10 cellular contexts compared by ENCODE assay signal in genomic region chr19:36152886-36153525, GRCh38. TPM values are rescaled to one million over a fixed set of nuclear protein-coding genes. Genes with fewer than 3 reads are reported as not detected.
DNase-seq lines count a peak whose midpoint lies in the region; ATAC-seq, FAIRE-seq and TF ChIP-seq lines count a peak whose summit lies in the region.
"Had no signal": no experiment of that assay in that cellular context is flagged by ENCODE, and none has a peak within 500 bp of the region (broad histone marks: within the 10 kb centered on the region; RNA-seq: fewer than 3 reads in every experiment).

No MANE protein-coding gene starts in this region.

- POLR2A ChIA-PET in HepG2 (lab: Yijun Ruan, JAX): interaction anchor here (2.1 kb wide), 1 partner anchor 24 kb away, joined by 5 read pairs; no protein-coding TSS in a partner anchor

- TF ChIP-seq CTCF in HepG2 (CRISPR knock-in tag; IDR thresholded peaks at IDR 0.05) (no peak), tibial artery (IDR thresholded peaks at IDR 0.05) (no peak)

- no peak for FAIRE-seq in HepG2 (lab: Jason Lieb, UNC)

- H3K27me3 ChIP-seq in HepG2 (ENCODE audit: control insufficient read depth in 1 of 2, insufficient read depth in 2 of 2, low read length in 2 of 2) (no peaks in the 10 kb centered on the region), tibial artery (no peaks in the 10 kb centered on the region)

- H3K4me2 ChIP-seq in HepG2 (ENCODE audit: low read depth, low read length): no peak overlapping the region

- H4K20me1 ChIP-seq in HepG2 (ENCODE audit: insufficient read depth, low read length): no peaks in the 10 kb centered on the region

- H3K9ac ChIP-seq in HepG2 (ENCODE audit: insufficient read depth, low read depth, low read length): no peak overlapping the region

- ATAC-seq in HepG2: no peak
- ATAC-seq: PC-3 had no signal

- H3K9me3 ChIP-seq in HepG2 (ENCODE audit: low read length): no peaks in the 10 kb centered on the region
- no peaks in the 10 kb centered on the region for H3K9me3 ChIP-seq in tibial artery
- H3K9me3 ChIP-seq: HAP-1 had no signal

- TF ChIP-seq EP300 in HepG2 (IDR thresholded peaks at IDR 0.05; ENCODE audit: low read depth in 2 of 2, low read length in 2 of 2) (no peak), HepG2 (CRISPR knock-in tag; IDR thresholded peaks at IDR 0.05; ENCODE audit: borderline replicate concordance) (no peak)

- no peak for TF ChIP-seq POLR2A in HepG2 (IDR thresholded peaks at IDR 0.05; ENCODE audit: insufficient read depth in 1 of 2, low read depth in 2 of 2, low read length in 2 of 2)

- in situ Hi-C loops in HepG2 (cut with HindIII; ENCODE audit: extremely low pct_ligation_motif_present, low pct_unique_long_range_greater_than_20kb): no loop called here

- no peak overlapping the region for H3K4me3 ChIP-seq in HepG2 (replicated peaks in 1 of 3; ENCODE audit: insufficient read depth in 1 of 3, low read depth in 2 of 3, low read length in 3 of 3)
- H3K4me3 ChIP-seq in tibial artery: peak overlapping the region; percentile 68 to 82
- H3K4me3 ChIP-seq: HAP-1 had no signal

- no TSS peak for BruUV-seq in HepG2 (replicated peaks; lab: Mats Ljungman, UMichigan)

- H3K4me1 ChIP-seq in HepG2 (ENCODE audit: insufficient read depth, low read length) (no peaks in the 10 kb centered on the region), tibial artery (peaks cover 0 to 30% (median 23%) of the 10 kb centered on the region in 4 donors)
- H3K4me1 ChIP-seq: HAP-1 had no signal

- H3K79me2 ChIP-seq in HepG2 (ENCODE audit: insufficient read depth, low read length): no peaks in the 10 kb centered on the region

- no peak for TF ChIP-seq RAD21 in HepG2 (CRISPR knock-in tag; IDR thresholded peaks at IDR 0.05)

- H3K36me3 ChIP-seq in HepG2 (replicated peaks in 1 of 2; ENCODE audit: control insufficient read depth in 1 of 2, insufficient read depth in 2 of 2, low read length in 2 of 2) (peaks cover 11 to 25% of the 10 kb centered on the region in 2 experiments; a peak in 4 of 5 replicates), tibial artery (peaks cover 19 to 33% (median 22%) of the 10 kb centered on the region in 3 donors)

- H3K27ac ChIP-seq in HepG2 (ENCODE audit: extremely low read length, insufficient read depth, low read length) (no peak overlapping the region), tibial artery (peak overlapping the region; percentile 99 to 100)

- intact Hi-C loops in HepG2 (cut with micrococcal nuclease; ENCODE audit: unreplicated experiment) (no loop called here), tibial artery (cut with DNase I; ENCODE audit: low total_unique reads) (loop anchor here (10.0 kb wide), 1 partner anchor 158 kb away; the partner anchor contains the start of gene SDHAF1)

- CTCF ChIA-PET in HepG2 (lab: Yijun Ruan, JAX; ENCODE audit: low intra/inter-chr PET ratio, low total read pairs): no interaction called here

- WGBS in HepG2 (ENCODE audit: low lambda C conversion rate): 95% methylated on average over 12 of the region's 12 CpGs

- no peak overlapping the region for H2AFZ ChIP-seq in HepG2 (ENCODE audit: low read length)

- peak; percentile 68 for DNase-seq in cerebellum (ENCODE audit: low spot score)
- no peak for DNase-seq in HepG2 (ENCODE audit: low spot score)
- no peak for DNase-seq in tibial artery
- no peak for DNase-seq in stimulated activated CD4-positive, alpha-beta T cell treated with anti-CD3 and anti-CD28 coated beads, Interleukin-4, amount 100 ng/mL, for 24 hours
- no peak for DNase-seq in activated T-cell treated with anti-CD3 and anti-CD28 coated beads for 4 hours
- no peak for DNase-seq in NAMALWA (ENCODE audit: low spot score)
- DNase-seq: activated naive CD4-positive, alpha-beta T cell; PC-3 had no signal

RNA-seq across cellular contexts. Expression of gene COX7A1, which starts 0.8 kb away (rescaled TPM):
- total RNA-seq in cerebellum (1.8 TPM), HepG2 (2016; rRNA removed; fragmentation: Illumina TruSeq; extraction: Trizol) (not detected in 2 replicates)
- not detected in 2 replicates for total RNA-seq in HepG2 (2016; cell fraction: cytosol; rRNA removed; fragmentation: Illumina TruSeq; extraction: Trizol; ENCODE audit: low read depth)
- not detected in 2 replicates for total RNA-seq in HepG2 (2016; cell fraction: insoluble cytoplasmic fraction; rRNA removed; fragmentation: Illumina TruSeq; extraction: Trizol)
- not detected in 2 replicates for total RNA-seq in HepG2 (2016; cell fraction: membrane; rRNA removed; fragmentation: Illumina TruSeq; extraction: Trizol)
- total RNA-seq in HepG2 (2016; cell fraction: nucleus; rRNA removed; fragmentation: Illumina TruSeq; extraction: Trizol): not detected in 2 replicates
- polyA plus RNA-seq in HepG2 (2011; rRNA removed): not detected in 2 replicates
- not detected in 2 replicates for polyA plus RNA-seq in HepG2 (2011; cell fraction: cytosol; rRNA removed)
- not detected in 2 replicates for polyA plus RNA-seq in HepG2 (2011; cell fraction: nucleus; rRNA removed)
- polyA plus RNA-seq in HepG2 (2012): not detected in 2 replicates
- not detected in 2 replicates for polyA plus RNA-seq in HepG2 (2016; cell fraction: cytosol; fragmentation: Illumina TruSeq; extraction: Trizol; ENCODE audit: low read depth)
- polyA plus RNA-seq in HepG2 (2016; cell fraction: insoluble cytoplasmic fraction; fragmentation: Illumina TruSeq; extraction: Trizol; ENCODE audit: low read depth): not detected in 2 replicates
- polyA plus RNA-seq in HepG2 (2016; cell fraction: membrane; fragmentation: Illumina TruSeq; extraction: Trizol; ENCODE audit: low read depth): not detected in 2 replicates
- not detected in 2 replicates for polyA plus RNA-seq in HepG2 (2016; cell fraction: nucleus; fragmentation: Illumina TruSeq; extraction: Trizol; ENCODE audit: insufficient read depth, low read depth)
- not detected in 2 replicates for polyA minus RNA-seq in HepG2 (2011; rRNA and poly(A)+ RNA removed; ENCODE audit: low replicate concordance)
- polyA minus RNA-seq in HepG2 (2011; cell fraction: cytosol; rRNA and poly(A)+ RNA removed): not detected in 2 replicates
- not detected in 2 replicates for polyA minus RNA-seq in HepG2 (2011; cell fraction: nucleus; rRNA and poly(A)+ RNA removed)
- total RNA-seq: Daoy, PC-3 had no signal

RNA-seq across cellular contexts. Expression of gene CAPNS1, which starts 13.1 kb away (rescaled TPM):
- total RNA-seq in cerebellum: 89.6 TPM
- total RNA-seq in HepG2 (2016; rRNA removed; fragmentation: Illumina TruSeq; extraction: Trizol): 280 and 322 TPM in 2 replicates
- total RNA-seq in HepG2 (2016; cell fraction: cytosol; rRNA removed; fragmentation: Illumina TruSeq; extraction: Trizol; ENCODE audit: low read depth): 123 and 145 TPM in 2 replicates
- 261 and 342 TPM in 2 replicates for total RNA-seq in HepG2 (2016; cell fraction: insoluble cytoplasmic fraction; rRNA removed; fragmentation: Illumina TruSeq; extraction: Trizol)
- 152 and 172 TPM in 2 replicates for total RNA-seq in HepG2 (2016; cell fraction: membrane; rRNA removed; fragmentation: Illumina TruSeq; extraction: Trizol)
- 96.9 and 104 TPM in 2 replicates for total RNA-seq in HepG2 (2016; cell fraction: nucleus; rRNA removed; fragmentation: Illumina TruSeq; extraction: Trizol)
- polyA plus RNA-seq in HepG2 (2011; rRNA removed): 526 and 533 TPM in 2 replicates
- 204 and 262 TPM in 2 replicates for polyA plus RNA-seq in HepG2 (2011; cell fraction: cytosol; rRNA removed)
- 119 and 132 TPM in 2 replicates for polyA plus RNA-seq in HepG2 (2011; cell fraction: nucleus; rRNA removed)
- polyA plus RNA-seq in HepG2 (2012): 299 and 302 TPM in 2 replicates
- 206 and 217 TPM in 2 replicates for polyA plus RNA-seq in HepG2 (2016; cell fraction: cytosol; fragmentation: Illumina TruSeq; extraction: Trizol; ENCODE audit: low read depth)
- polyA plus RNA-seq in HepG2 (2016; cell fraction: insoluble cytoplasmic fraction; fragmentation: Illumina TruSeq; extraction: Trizol; ENCODE audit: low read depth): 455 and 533 TPM in 2 replicates
- 241 and 270 TPM in 2 replicates for polyA plus RNA-seq in HepG2 (2016; cell fraction: membrane; fragmentation: Illumina TruSeq; extraction: Trizol; ENCODE audit: low read depth)
- 326 and 330 TPM in 2 replicates for polyA plus RNA-seq in HepG2 (2016; cell fraction: nucleus; fragmentation: Illumina TruSeq; extraction: Trizol; ENCODE audit: insufficient read depth, low read depth)
- polyA minus RNA-seq in HepG2 (2011; rRNA and poly(A)+ RNA removed; ENCODE audit: low replicate concordance): 458 and 714 TPM in 2 replicates
- polyA minus RNA-seq in HepG2 (2011; cell fraction: cytosol; rRNA and poly(A)+ RNA removed): 195 and 198 TPM in 2 replicates
- 43.9 and 66.4 TPM in 2 replicates for polyA minus RNA-seq in HepG2 (2011; cell fraction: nucleus; rRNA and poly(A)+ RNA removed)

RNA-seq across cellular contexts. Expression of gene TBCB, which starts 37.7 kb away (rescaled TPM):
- total RNA-seq in cerebellum (145 TPM), HepG2 (2016; rRNA removed; fragmentation: Illumina TruSeq; extraction: Trizol) (271 and 302 TPM in 2 replicates)
- 111 and 137 TPM in 2 replicates for total RNA-seq in HepG2 (2016; cell fraction: cytosol; rRNA removed; fragmentation: Illumina TruSeq; extraction: Trizol; ENCODE audit: low read depth)
- 287 and 330 TPM in 2 replicates for total RNA-seq in HepG2 (2016; cell fraction: insoluble cytoplasmic fraction; rRNA removed; fragmentation: Illumina TruSeq; extraction: Trizol)
- total RNA-seq in HepG2 (2016; cell fraction: membrane; rRNA removed; fragmentation: Illumina TruSeq; extraction: Trizol): 147 and 172 TPM in 2 replicates
- total RNA-seq in HepG2 (2016; cell fraction: nucleus; rRNA removed; fragmentation: Illumina TruSeq; extraction: Trizol): 88.1 and 109 TPM in 2 replicates
- polyA plus RNA-seq in HepG2 (2011; rRNA removed): 245 and 276 TPM in 2 replicates
- 268 and 334 TPM in 2 replicates for polyA plus RNA-seq in HepG2 (2011; cell fraction: cytosol; rRNA removed)
- polyA plus RNA-seq in HepG2 (2011; cell fraction: nucleus; rRNA removed): 216 and 224 TPM in 2 replicates
- polyA plus RNA-seq in HepG2 (2012): 194 and 206 TPM in 2 replicates
- 122 and 132 TPM in 2 replicates for polyA plus RNA-seq in HepG2 (2016; cell fraction: cytosol; fragmentation: Illumina TruSeq; extraction: Trizol; ENCODE audit: low read depth)
- 315 and 344 TPM in 2 replicates for polyA plus RNA-seq in HepG2 (2016; cell fraction: insoluble cytoplasmic fraction; fragmentation: Illumina TruSeq; extraction: Trizol; ENCODE audit: low read depth)
- 131 and 152 TPM in 2 replicates for polyA plus RNA-seq in HepG2 (2016; cell fraction: membrane; fragmentation: Illumina TruSeq; extraction: Trizol; ENCODE audit: low read depth)
- polyA plus RNA-seq in HepG2 (2016; cell fraction: nucleus; fragmentation: Illumina TruSeq; extraction: Trizol; ENCODE audit: insufficient read depth, low read depth): 199 and 208 TPM in 2 replicates
- 123 and 179 TPM in 2 replicates for polyA minus RNA-seq in HepG2 (2011; rRNA and poly(A)+ RNA removed; ENCODE audit: low replicate concordance)
- polyA minus RNA-seq in HepG2 (2011; cell fraction: cytosol; rRNA and poly(A)+ RNA removed): 73.9 and 84.3 TPM in 2 replicates
- polyA minus RNA-seq in HepG2 (2011; cell fraction: nucleus; rRNA and poly(A)+ RNA removed): 23.3 and 34.8 TPM in 2 replicates

RNA-seq across cellular contexts. Expression of gene POLR2I, which starts 38.3 kb away (rescaled TPM):
- total RNA-seq in cerebellum (58.7 TPM), HepG2 (2016; rRNA removed; fragmentation: Illumina TruSeq; extraction: Trizol) (101 and 104 TPM in 2 replicates)
- total RNA-seq in HepG2 (2016; cell fraction: cytosol; rRNA removed; fragmentation: Illumina TruSeq; extraction: Trizol; ENCODE audit: low read depth): 200 and 257 TPM in 2 replicates
- 89.2 and 111 TPM in 2 replicates for total RNA-seq in HepG2 (2016; cell fraction: insoluble cytoplasmic fraction; rRNA removed; fragmentation: Illumina TruSeq; extraction: Trizol)
- 150 and 193 TPM in 2 replicates for total RNA-seq in HepG2 (2016; cell fraction: membrane; rRNA removed; fragmentation: Illumina TruSeq; extraction: Trizol)
- total RNA-seq in HepG2 (2016; cell fraction: nucleus; rRNA removed; fragmentation: Illumina TruSeq; extraction: Trizol): 28.9 and 41.0 TPM in 2 replicates
- polyA plus RNA-seq in HepG2 (2011; rRNA removed): 40.5 and 41.1 TPM in 2 replicates
- 43.3 and 68.7 TPM in 2 replicates for polyA plus RNA-seq in HepG2 (2011; cell fraction: cytosol; rRNA removed)
- polyA plus RNA-seq in HepG2 (2011; cell fraction: nucleus; rRNA removed): 35.8 and 39.5 TPM in 2 replicates
- 54.5 and 79.4 TPM in 2 replicates for polyA plus RNA-seq in HepG2 (2012)
- 272 and 302 TPM in 2 replicates for polyA plus RNA-seq in HepG2 (2016; cell fraction: cytosol; fragmentation: Illumina TruSeq; extraction: Trizol; ENCODE audit: low read depth)
- polyA plus RNA-seq in HepG2 (2016; cell fraction: insoluble cytoplasmic fraction; fragmentation: Illumina TruSeq; extraction: Trizol; ENCODE audit: low read depth): 78.5 and 105 TPM in 2 replicates
- polyA plus RNA-seq in HepG2 (2016; cell fraction: membrane; fragmentation: Illumina TruSeq; extraction: Trizol; ENCODE audit: low read depth): 180 and 196 TPM in 2 replicates
- polyA plus RNA-seq in HepG2 (2016; cell fraction: nucleus; fragmentation: Illumina TruSeq; extraction: Trizol; ENCODE audit: insufficient read depth, low read depth): 49.3 and 68.2 TPM in 2 replicates
- polyA minus RNA-seq in HepG2 (2011; rRNA and poly(A)+ RNA removed; ENCODE audit: low replicate concordance): 92.6 and 139 TPM in 2 replicates
- polyA minus RNA-seq in HepG2 (2011; cell fraction: cytosol; rRNA and poly(A)+ RNA removed): 36.7 and 69.3 TPM in 2 replicates
- polyA minus RNA-seq in HepG2 (2011; cell fraction: nucleus; rRNA and poly(A)+ RNA removed): 18.0 and 26.0 TPM in 2 replicates

RNA-seq across cellular contexts. Expression of gene OVOL3, which starts 42.1 kb away (rescaled TPM):
- not detected for total RNA-seq in cerebellum
- not detected in 2 replicates for total RNA-seq in HepG2 (2016; rRNA removed; fragmentation: Illumina TruSeq; extraction: Trizol)
- total RNA-seq in HepG2 (2016; cell fraction: cytosol; rRNA removed; fragmentation: Illumina TruSeq; extraction: Trizol; ENCODE audit: low read depth): not detected in 2 replicates
- total RNA-seq in HepG2 (2016; cell fraction: insoluble cytoplasmic fraction; rRNA removed; fragmentation: Illumina TruSeq; extraction: Trizol): not detected in 2 replicates
- not detected in 2 replicates for total RNA-seq in HepG2 (2016; cell fraction: membrane; rRNA removed; fragmentation: Illumina TruSeq; extraction: Trizol)
- not detected in 2 replicates for total RNA-seq in HepG2 (2016; cell fraction: nucleus; rRNA removed; fragmentation: Illumina TruSeq; extraction: Trizol)
- not detected in 2 replicates for polyA plus RNA-seq in HepG2 (2011; rRNA removed)
- polyA plus RNA-seq in HepG2 (2011; cell fraction: cytosol; rRNA removed): 0.09 TPM in 1 of 2 replicates, not detected in the other
- polyA plus RNA-seq in HepG2 (2011; cell fraction: nucleus; rRNA removed): not detected in 2 replicates
- polyA plus RNA-seq in HepG2 (2012): not detected in 2 replicates
- not detected in 2 replicates for polyA plus RNA-seq in HepG2 (2016; cell fraction: cytosol; fragmentation: Illumina TruSeq; extraction: Trizol; ENCODE audit: low read depth)
- not detected in 2 replicates for polyA plus RNA-seq in HepG2 (2016; cell fraction: insoluble cytoplasmic fraction; fragmentation: Illumina TruSeq; extraction: Trizol; ENCODE audit: low read depth)
- not detected in 2 replicates for polyA plus RNA-seq in HepG2 (2016; cell fraction: membrane; fragmentation: Illumina TruSeq; extraction: Trizol; ENCODE audit: low read depth)
- not detected in 2 replicates for polyA plus RNA-seq in HepG2 (2016; cell fraction: nucleus; fragmentation: Illumina TruSeq; extraction: Trizol; ENCODE audit: insufficient read depth, low read depth)
- not detected in 2 replicates for polyA minus RNA-seq in HepG2 (2011; rRNA and poly(A)+ RNA removed; ENCODE audit: low replicate concordance)
- not detected in 2 replicates for polyA minus RNA-seq in HepG2 (2011; cell fraction: cytosol; rRNA and poly(A)+ RNA removed)
- polyA minus RNA-seq in HepG2 (2011; cell fraction: nucleus; rRNA and poly(A)+ RNA removed): not detected in 2 replicates
- total RNA-seq: Daoy, PC-3 had no signal

Comparison
In these comparisons a context has a peak if more than half of its experiments do, and no peak if none do; other contexts are left out.
1. H3K4me3 ChIP-seq: peak in tibial artery (2 of 2); none in HepG2 (0 of 3).